Comparison of ENCODE assay signal across 17 cellular contexts in the genomic region with DNA sequence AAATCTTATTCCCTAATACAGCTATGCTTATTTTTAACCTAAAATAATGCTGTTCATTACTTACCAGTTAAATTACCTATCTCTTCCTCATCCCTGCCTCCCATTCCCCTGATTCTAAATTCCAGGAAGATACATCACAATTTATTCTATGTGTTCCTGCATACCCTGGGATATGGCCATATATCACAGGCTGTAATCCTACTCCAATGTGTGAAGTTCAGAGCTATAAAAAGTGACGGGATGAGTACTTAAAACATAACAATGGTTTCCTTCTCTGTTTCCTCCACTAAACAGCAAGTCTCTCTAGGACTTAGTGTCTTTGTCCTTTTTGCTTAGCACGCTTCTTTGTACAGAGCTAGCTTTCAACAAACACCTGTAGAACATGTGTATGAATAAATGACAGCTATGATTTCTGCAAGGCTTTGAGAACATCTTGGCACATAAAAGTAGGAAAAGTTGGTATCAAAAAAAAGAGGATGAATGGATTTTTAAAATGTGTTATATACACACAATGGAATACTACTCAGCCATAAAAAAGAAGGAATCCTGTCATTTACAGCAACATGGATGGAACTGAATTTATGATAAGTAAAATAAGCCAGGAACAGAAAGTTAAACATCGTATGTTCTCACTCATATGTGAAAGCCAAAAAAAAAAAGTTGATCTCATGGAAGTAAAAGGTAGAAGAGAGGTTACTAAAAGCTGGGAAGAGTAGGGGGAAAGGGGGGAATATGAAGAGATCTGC.
"Had no signal": no experiment of that assay in that cellular context is flagged by ENCODE, and none has a peak within 500 bp of the region (broad histone marks: within the 10 kb centered on the region; RNA-seq: fewer than 3 reads in every experiment).

No MANE protein-coding gene starts in this region.

- H3K4me3 ChIP-seq: cardiac muscle cell, neural progenitor cell, pancreas, SJSA1, skin epidermis, transverse colon had no signal

- H3K4me3 Mint-ChIP-seq: activated CD8-positive, alpha-beta T cell treated with anti-CD3 and anti-CD28 coated beads for 36 hours; activated T-helper 1 cell treated with anti-CD3 and anti-CD28 coated beads, Interleukin-12 subunit alpha, Interleukin-12 subunit beta, Interleukin-2, Interleukin-4 antibody, amounts not matched to agents 30 ng/mL and 10 ng/mL and 1 ng/mL, durations not matched to agents 14 hours and 24 hours and 36 hours; memory B cell; neural progenitor cell; stimulated activated effector memory CD8-positive, alpha-beta T cell treated with anti-CD3 and anti-CD28 coated beads, Interleukin-12 subunit alpha, Interleukin-12 subunit beta, amount 100 ng/mL, for 72 hours had no signal

- H3K27me3 Mint-ChIP-seq: activated CD8-positive, alpha-beta T cell treated with anti-CD3 and anti-CD28 coated beads for 36 hours; memory B cell had no signal

- H3K36me3 ChIP-seq: cardiac muscle cell, neural progenitor cell, pancreas, SJSA1, transverse colon had no signal

- DNase-seq: activated CD8-positive, alpha-beta memory T cell treated with anti-CD3 and anti-CD28 coated beads, Interleukin-2, amount 50 U/mL, for 4 hours; activated CD8-positive, alpha-beta T cell treated with anti-CD3 and anti-CD28 coated beads for 36 hours; activated naive CD4-positive, alpha-beta T cell; cortex of kidney; effector memory CD4-positive, alpha-beta T cell; pancreas; retina; T1000; transverse colon had no signal

- H3K27ac Mint-ChIP-seq: activated CD8-positive, alpha-beta T cell treated with anti-CD3 and anti-CD28 coated beads for 36 hours; activated T-helper 1 cell treated with anti-CD3 and anti-CD28 coated beads, Interleukin-12 subunit alpha, Interleukin-12 subunit beta, Interleukin-2, Interleukin-4 antibody, amounts not matched to agents 30 ng/mL and 10 ng/mL and 1 ng/mL, durations not matched to agents 14 hours and 24 hours and 36 hours; memory B cell; neural progenitor cell; stimulated activated effector memory CD8-positive, alpha-beta T cell treated with anti-CD3 and anti-CD28 coated beads, Interleukin-12 subunit alpha, Interleukin-12 subunit beta, amount 100 ng/mL, for 72 hours had no signal

- H3K9me3 Mint-ChIP-seq: activated CD8-positive, alpha-beta T cell treated with anti-CD3 and anti-CD28 coated beads for 36 hours; activated T-helper 1 cell treated with anti-CD3 and anti-CD28 coated beads, Interleukin-12 subunit alpha, Interleukin-12 subunit beta, Interleukin-2, Interleukin-4 antibody, amounts not matched to agents 30 ng/mL and 10 ng/mL and 1 ng/mL, durations not matched to agents 14 hours and 24 hours and 36 hours had no signal

- H2AFZ ChIP-seq: neural progenitor cell had no signal

- H3K36me3 Mint-ChIP-seq: stimulated activated effector memory CD8-positive, alpha-beta T cell treated with anti-CD3 and anti-CD28 coated beads, Interleukin-12 subunit alpha, Interleukin-12 subunit beta, amount 100 ng/mL, for 72 hours had no signal

- H3K9me3 ChIP-seq: pancreas, SJSA1 had no signal

- H3K9ac ChIP-seq: neural progenitor cell had no signal

- ATAC-seq: activated CD8-positive, alpha-beta T cell treated with anti-CD3 and anti-CD28 coated beads for 36 hours; left lobe of liver; pancreas had no signal

- H3K27ac ChIP-seq: cardiac muscle cell, neural progenitor cell, pancreas, SJSA1, skin epidermis, transverse colon had no signal

- H3K4me2 ChIP-seq: neural progenitor cell had no signal

- H3K27me3 ChIP-seq: cardiac muscle cell, neural progenitor cell, pancreas, SJSA1, transverse colon had no signal
